Comparison of ENCODE assay signal across 10 cellular contexts in genomic region chr7:514651-515598, GRCh38. TPM values are rescaled to one million over a fixed set of nuclear protein-coding genes. Genes with fewer than 3 reads are reported as not detected.
DNase-seq lines count a peak whose midpoint lies in the region; ATAC-seq and TF ChIP-seq lines count a peak whose summit lies in the region.
"Had no signal": no experiment of that assay in that cellular context is flagged by ENCODE, and none has a peak within 500 bp of the region (broad histone marks: within the 10 kb centered on the region; RNA-seq: fewer than 3 reads in every experiment).

No MANE protein-coding gene starts in this region.

- WGBS in suprapubic skin: 49% methylated on average over 21 of the region's 25 CpGs

- H3K4me3 ChIP-seq in iPS-20b (ENCODE audit: low read length) (peak overlapping the region; percentile 52; the same call in 1 of the 2 replicates), suprapubic skin (no peak overlapping the region)

- no peaks in the 10 kb centered on the region for H3K9me3 Mint-ChIP-seq in activated CD8-positive, alpha-beta T cell treated with anti-CD3 and anti-CD28 coated beads for 36 hours
- no peaks in the 10 kb centered on the region for H3K9me3 Mint-ChIP-seq in activated CD8-positive, alpha-beta T cell treated with anti-CD3 and anti-CD28 coated beads, Interleukin-2, amount 10 ng/mL, durations not matched to agents 7 days and 5 days (ENCODE audit: insufficient read depth)

- peak; percentile 38 for DNase-seq in activated CD8-positive, alpha-beta T cell treated with anti-CD3 and anti-CD28 coated beads for 36 hours
- DNase-seq in activated CD8-positive, alpha-beta T cell treated with anti-CD3 and anti-CD28 coated beads, Interleukin-2, amount 10 ng/mL, durations not matched to agents 7 days and 5 days: no peak
- DNase-seq in amygdala (lab: John Stamatoyannopoulos, UW) (peak in 33 of 56 donors; percentile 17 to 71 (median 44)), suprapubic skin (ENCODE audit: low spot score in 2 of 2) (no peak), NCI-H2029 treated with DMSO at 0.1 percent for 48 hours (lab: John Stamatoyannopoulos, UW) (no peak), GF-D8 (lab: John Stamatoyannopoulos, UW) (no peak)
- DNase-seq: NCI-H1048 had no signal

- H3K27me3 Mint-ChIP-seq in activated CD8-positive, alpha-beta T cell treated with anti-CD3 and anti-CD28 coated beads for 36 hours: peaks cover 19% of the 10 kb centered on the region
- H3K27me3 Mint-ChIP-seq in activated CD8-positive, alpha-beta T cell treated with anti-CD3 and anti-CD28 coated beads, Interleukin-2, amount 10 ng/mL, durations not matched to agents 7 days and 5 days (ENCODE audit: low read depth): peaks cover 21% of the 10 kb centered on the region

- H3K27me3 ChIP-seq in iPS-20b (ENCODE audit: insufficient read depth, low read length) (peaks cover 49% of the 10 kb centered on the region; the same call in 1 of the 2 replicates), suprapubic skin (no peaks in the 10 kb centered on the region)

- CTCF ChIA-PET in activated CD8-positive, alpha-beta T cell treated with anti-CD3 and anti-CD28 coated beads for 36 hours (lab: Charles Lee): no interaction called here
- CTCF ChIA-PET in activated CD8-positive, alpha-beta T cell treated with anti-CD3 and anti-CD28 coated beads, Interleukin-2, amount 10 ng/mL, durations not matched to agents 7 days and 5 days (lab: Charles Lee): no interaction called here

- TF ChIP-seq POLR2A in suprapubic skin (IDR thresholded peaks at IDR 0.05): no peak

- H3K36me3 ChIP-seq in iPS-20b (ENCODE audit: insufficient read depth, low read depth, low read length): 0 out of 2 replicates have a peak, but pooled peaks cover 3% of the 10 kb centered on the region
- H3K36me3 ChIP-seq in suprapubic skin: peaks cover 4% of the 10 kb centered on the region

- H3K27ac ChIP-seq in iPS-20b (ENCODE audit: low read length) (no peak overlapping the region), suprapubic skin (peak overlapping the region; percentile 22)

- peaks cover 18% of the 10 kb centered on the region for H3K4me1 Mint-ChIP-seq in activated CD8-positive, alpha-beta T cell treated with anti-CD3 and anti-CD28 coated beads for 36 hours (ENCODE audit: low read depth)
- peaks cover 10% of the 10 kb centered on the region for H3K4me1 Mint-ChIP-seq in activated CD8-positive, alpha-beta T cell treated with anti-CD3 and anti-CD28 coated beads, Interleukin-2, amount 10 ng/mL, durations not matched to agents 7 days and 5 days (ENCODE audit: low read depth)

- H3K4me3 Mint-ChIP-seq in activated CD8-positive, alpha-beta T cell treated with anti-CD3 and anti-CD28 coated beads for 36 hours: no peak overlapping the region
- H3K4me3 Mint-ChIP-seq in activated CD8-positive, alpha-beta T cell treated with anti-CD3 and anti-CD28 coated beads, Interleukin-2, amount 10 ng/mL, durations not matched to agents 7 days and 5 days: no peak overlapping the region
- H3K4me3 Mint-ChIP-seq: B cell had no signal

- H3K4me1 ChIP-seq in iPS-20b (ENCODE audit: insufficient read depth, low read length) (peaks cover 20% of the 10 kb centered on the region), suprapubic skin (peaks cover 77% of the 10 kb centered on the region)

- no peak for ATAC-seq in activated CD8-positive, alpha-beta T cell treated with anti-CD3 and anti-CD28 coated beads for 36 hours
- ATAC-seq in activated CD8-positive, alpha-beta T cell treated with anti-CD3 and anti-CD28 coated beads, Interleukin-2, amount 10 ng/mL, durations not matched to agents 7 days and 5 days: no peak
- no peak for ATAC-seq in HG02840 (IDR thresholded peaks at IDR 0.05; ENCODE audit: low FRiP score, unreplicated experiment)

- TF ChIP-seq CTCF in activated CD8-positive, alpha-beta T cell treated with anti-CD3 and anti-CD28 coated beads for 36 hours (IDR thresholded peaks at IDR 0.05): no peak
- no peak for TF ChIP-seq CTCF in suprapubic skin (IDR thresholded peaks at IDR 0.05)

- no peak for TF ChIP-seq EP300 in suprapubic skin (IDR thresholded peaks at IDR 0.05)

- H3K9me3 ChIP-seq in iPS-20b (ENCODE audit: insufficient read depth, low read depth, low read length) (no peaks in the 10 kb centered on the region), suprapubic skin (no peaks in the 10 kb centered on the region)

- peak overlapping the region; percentile 53; the same call in 1 of the 2 replicates for H3K9ac ChIP-seq in iPS-20b (ENCODE audit: low read depth, low read length)

- H3K36me3 Mint-ChIP-seq in activated CD8-positive, alpha-beta T cell treated with anti-CD3 and anti-CD28 coated beads for 36 hours (ENCODE audit: low read depth): no peaks in the 10 kb centered on the region
- H3K36me3 Mint-ChIP-seq in activated CD8-positive, alpha-beta T cell treated with anti-CD3 and anti-CD28 coated beads, Interleukin-2, amount 10 ng/mL, durations not matched to agents 7 days and 5 days (ENCODE audit: low read depth): no peaks in the 10 kb centered on the region

- POLR2A ChIA-PET in activated CD8-positive, alpha-beta T cell treated with anti-CD3 and anti-CD28 coated beads for 36 hours (lab: Charles Lee): interaction anchor here (1.9 kb wide), 1 partner anchor 163 kb away, joined by 4 read pairs; no protein-coding TSS in a partner anchor
- POLR2A ChIA-PET in activated CD8-positive, alpha-beta T cell treated with anti-CD3 and anti-CD28 coated beads, Interleukin-2, amount 10 ng/mL, durations not matched to agents 7 days and 5 days (lab: Charles Lee): no interaction called here

- H3K27ac Mint-ChIP-seq in activated CD8-positive, alpha-beta T cell treated with anti-CD3 and anti-CD28 coated beads for 36 hours: no peak overlapping the region
- H3K27ac Mint-ChIP-seq in activated CD8-positive, alpha-beta T cell treated with anti-CD3 and anti-CD28 coated beads, Interleukin-2, amount 10 ng/mL, durations not matched to agents 7 days and 5 days: no peak overlapping the region
- H3K27ac Mint-ChIP-seq: B cell had no signal

- intact Hi-C loops in activated CD8-positive, alpha-beta T cell treated with anti-CD3 and anti-CD28 coated beads for 36 hours (cut with micrococcal nuclease): no loop called here

RNA-seq across cellular contexts. Expression of gene PDGFA, which starts 4.7 kb away (rescaled TPM):
- 10 to 100 TPM; 16.7 to 18.8 TPM for total RNA-seq in activated CD8-positive, alpha-beta T cell treated with anti-CD3 and anti-CD28 coated beads for 36 hours
- under 1 TPM; 0.50 to 0.79 TPM for total RNA-seq in activated CD8-positive, alpha-beta T cell treated with anti-CD3 and anti-CD28 coated beads, Interleukin-2, amount 10 ng/mL, durations not matched to agents 7 days and 5 days
- 10 to 100 TPM; 16.2 to 41.6 (median 22.0) TPM for total RNA-seq in suprapubic skin

Comparison
In these comparisons a context has a peak if more than half of its experiments do, and no peak if none do; other contexts are left out.
1. DNase-seq: peak in activated CD8-positive, alpha-beta T cell treated with anti-CD3 and anti-CD28 coated beads for 36 hours (single experiment) and amygdala (33 of 56); none in activated CD8-positive, alpha-beta T cell treated with anti-CD3 and anti-CD28 coated beads, Interleukin-2, amount 10 ng/mL, durations not matched to agents 7 days and 5 days (single experiment), suprapubic skin (0 of 2), NCI-H2029 treated with DMSO at 0.1 percent for 48 hours (single experiment) and GF-D8 (single experiment).
2. RNA of gene PDGFA, which starts 4.7 kb away (total RNA-seq): 16.2 to 41.6 TPM in suprapubic skin and 16.7 to 18.8 TPM in activated CD8-positive, alpha-beta T cell treated with anti-CD3 and anti-CD28 coated beads for 36 hours; 0.50 to 0.79 TPM in activated CD8-positive, alpha-beta T cell treated with anti-CD3 and anti-CD28 coated beads, Interleukin-2, amount 10 ng/mL, durations not matched to agents 7 days and 5 days; every median in the first group is over 4 times any median in the second.